ENCODE assay signal across 1 cellular context in the genomic region with DNA sequence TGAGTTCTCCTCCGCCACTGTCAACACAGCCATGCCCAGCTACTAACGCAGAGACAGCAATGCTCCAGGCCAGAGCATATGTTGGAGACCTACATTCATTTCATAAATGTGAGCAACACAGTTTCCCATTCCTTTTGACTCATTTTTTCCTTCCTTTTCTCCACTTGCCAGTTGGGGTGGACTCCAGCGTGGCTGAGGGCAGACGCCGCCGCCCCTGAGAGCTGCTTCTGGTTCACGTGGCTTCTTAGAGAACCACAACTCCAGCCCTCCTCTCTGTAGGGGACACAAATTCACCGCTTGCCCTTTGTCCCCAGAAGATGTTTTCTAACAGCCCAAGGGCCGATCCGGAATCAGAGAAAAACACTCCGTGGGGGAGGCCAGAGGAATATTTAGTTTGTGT.
TF ChIP-seq lines count a peak whose summit lies in the region.

No MANE protein-coding gene starts in this region.

TF ChIP-seq in GM23338, 12 proteins besides CTCF, POLR2A, EP300 and RAD21:
- no peak for TF ChIP-seq EZH2phosphoT487 (IDR thresholded peaks at IDR 0.05; ENCODE audit: unreplicated experiment)
- TF ChIP-seq, protein P1, sequence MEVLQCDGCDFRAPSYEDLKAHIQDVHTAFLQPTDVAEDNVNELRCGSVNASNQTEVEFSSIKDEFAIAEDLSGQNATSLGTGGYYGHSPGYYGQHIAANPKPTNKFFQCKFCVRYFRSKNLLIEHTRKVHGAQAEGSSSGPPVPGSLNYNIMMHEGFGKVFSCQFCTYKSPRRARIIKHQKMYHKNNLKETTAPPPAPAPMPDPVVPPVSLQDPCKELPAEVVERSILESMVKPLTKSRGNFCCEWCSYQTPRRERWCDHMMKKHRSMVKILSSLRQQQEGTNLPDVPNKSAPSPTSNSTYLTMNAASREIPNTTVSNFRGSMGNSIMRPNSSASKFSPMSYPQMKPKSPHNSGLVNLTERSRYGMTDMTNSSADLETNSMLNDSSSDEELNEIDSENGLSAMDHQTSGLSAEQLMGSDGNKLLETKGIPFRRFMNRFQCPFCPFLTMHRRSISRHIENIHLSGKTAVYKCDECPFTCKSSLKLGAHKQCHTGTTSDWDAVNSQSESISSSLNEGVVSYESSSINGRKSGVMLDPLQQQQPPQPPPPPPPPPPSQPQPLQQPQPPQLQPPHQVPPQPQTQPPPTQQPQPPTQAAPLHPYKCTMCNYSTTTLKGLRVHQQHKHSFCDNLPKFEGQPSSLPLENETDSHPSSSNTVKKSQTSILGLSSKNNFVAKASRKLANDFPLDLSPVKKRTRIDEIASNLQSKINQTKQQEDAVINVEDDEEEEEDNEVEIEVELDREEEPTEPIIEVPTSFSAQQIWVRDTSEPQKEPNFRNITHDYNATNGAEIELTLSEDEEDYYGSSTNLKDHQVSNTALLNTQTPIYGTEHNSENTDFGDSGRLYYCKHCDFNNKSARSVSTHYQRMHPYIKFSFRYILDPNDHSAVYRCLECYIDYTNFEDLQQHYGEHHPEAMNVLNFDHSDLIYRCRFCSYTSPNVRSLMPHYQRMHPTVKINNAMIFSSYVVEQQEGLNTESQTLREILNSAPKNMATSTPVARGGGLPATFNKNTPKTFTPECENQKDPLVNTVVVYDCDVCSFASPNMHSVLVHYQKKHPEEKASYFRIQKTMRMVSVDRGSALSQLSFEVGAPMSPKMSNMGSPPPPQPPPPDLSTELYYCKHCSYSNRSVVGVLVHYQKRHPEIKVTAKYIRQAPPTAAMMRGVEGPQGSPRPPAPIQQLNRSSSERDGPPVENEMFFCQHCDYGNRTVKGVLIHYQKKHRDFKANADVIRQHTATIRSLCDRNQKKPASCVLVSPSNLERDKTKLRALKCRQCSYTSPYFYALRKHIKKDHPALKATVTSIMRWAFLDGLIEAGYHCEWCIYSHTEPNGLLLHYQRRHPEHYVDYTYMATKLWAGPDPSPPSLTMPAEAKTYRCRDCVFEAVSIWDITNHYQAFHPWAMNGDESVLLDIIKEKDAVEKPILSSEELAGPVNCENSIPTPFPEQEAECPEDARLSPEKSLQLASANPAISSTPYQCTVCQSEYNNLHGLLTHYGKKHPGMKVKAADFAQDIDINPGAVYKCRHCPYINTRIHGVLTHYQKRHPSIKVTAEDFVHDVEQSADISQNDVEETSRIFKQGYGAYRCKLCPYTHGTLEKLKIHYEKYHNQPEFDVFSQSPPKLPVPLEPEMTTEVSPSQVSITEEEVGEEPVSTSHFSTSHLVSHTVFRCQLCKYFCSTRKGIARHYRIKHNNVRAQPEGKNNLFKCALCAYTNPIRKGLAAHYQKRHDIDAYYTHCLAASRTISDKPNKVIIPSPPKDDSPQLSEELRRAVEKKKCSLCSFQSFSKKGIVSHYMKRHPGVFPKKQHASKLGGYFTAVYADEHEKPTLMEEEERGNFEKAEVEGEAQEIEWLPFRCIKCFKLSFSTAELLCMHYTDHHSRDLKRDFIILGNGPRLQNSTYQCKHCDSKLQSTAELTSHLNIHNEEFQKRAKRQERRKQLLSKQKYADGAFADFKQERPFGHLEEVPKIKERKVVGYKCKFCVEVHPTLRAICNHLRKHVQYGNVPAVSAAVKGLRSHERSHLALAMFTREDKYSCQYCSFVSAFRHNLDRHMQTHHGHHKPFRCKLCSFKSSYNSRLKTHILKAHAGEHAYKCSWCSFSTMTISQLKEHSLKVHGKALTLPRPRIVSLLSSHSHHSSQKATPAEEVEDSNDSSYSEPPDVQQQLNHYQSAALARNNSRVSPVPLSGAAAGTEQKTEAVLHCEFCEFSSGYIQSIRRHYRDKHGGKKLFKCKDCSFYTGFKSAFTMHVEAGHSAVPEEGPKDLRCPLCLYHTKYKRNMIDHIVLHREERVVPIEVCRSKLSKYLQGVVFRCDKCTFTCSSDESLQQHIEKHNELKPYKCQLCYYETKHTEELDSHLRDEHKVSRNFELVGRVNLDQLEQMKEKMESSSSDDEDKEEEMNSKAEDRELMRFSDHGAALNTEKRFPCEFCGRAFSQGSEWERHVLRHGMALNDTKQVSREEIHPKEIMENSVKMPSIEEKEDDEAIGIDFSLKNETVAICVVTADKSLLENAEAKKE (CRISPR knock-in tag; IDR thresholded peaks at IDR 0.05) = no peak
- TF ChIP-seq, protein P2, sequence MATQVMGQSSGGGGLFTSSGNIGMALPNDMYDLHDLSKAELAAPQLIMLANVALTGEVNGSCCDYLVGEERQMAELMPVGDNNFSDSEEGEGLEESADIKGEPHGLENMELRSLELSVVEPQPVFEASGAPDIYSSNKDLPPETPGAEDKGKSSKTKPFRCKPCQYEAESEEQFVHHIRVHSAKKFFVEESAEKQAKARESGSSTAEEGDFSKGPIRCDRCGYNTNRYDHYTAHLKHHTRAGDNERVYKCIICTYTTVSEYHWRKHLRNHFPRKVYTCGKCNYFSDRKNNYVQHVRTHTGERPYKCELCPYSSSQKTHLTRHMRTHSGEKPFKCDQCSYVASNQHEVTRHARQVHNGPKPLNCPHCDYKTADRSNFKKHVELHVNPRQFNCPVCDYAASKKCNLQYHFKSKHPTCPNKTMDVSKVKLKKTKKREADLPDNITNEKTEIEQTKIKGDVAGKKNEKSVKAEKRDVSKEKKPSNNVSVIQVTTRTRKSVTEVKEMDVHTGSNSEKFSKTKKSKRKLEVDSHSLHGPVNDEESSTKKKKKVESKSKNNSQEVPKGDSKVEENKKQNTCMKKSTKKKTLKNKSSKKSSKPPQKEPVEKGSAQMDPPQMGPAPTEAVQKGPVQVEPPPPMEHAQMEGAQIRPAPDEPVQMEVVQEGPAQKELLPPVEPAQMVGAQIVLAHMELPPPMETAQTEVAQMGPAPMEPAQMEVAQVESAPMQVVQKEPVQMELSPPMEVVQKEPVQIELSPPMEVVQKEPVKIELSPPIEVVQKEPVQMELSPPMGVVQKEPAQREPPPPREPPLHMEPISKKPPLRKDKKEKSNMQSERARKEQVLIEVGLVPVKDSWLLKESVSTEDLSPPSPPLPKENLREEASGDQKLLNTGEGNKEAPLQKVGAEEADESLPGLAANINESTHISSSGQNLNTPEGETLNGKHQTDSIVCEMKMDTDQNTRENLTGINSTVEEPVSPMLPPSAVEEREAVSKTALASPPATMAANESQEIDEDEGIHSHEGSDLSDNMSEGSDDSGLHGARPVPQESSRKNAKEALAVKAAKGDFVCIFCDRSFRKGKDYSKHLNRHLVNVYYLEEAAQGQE (IDR thresholded peaks at IDR 0.05; ENCODE audit: unreplicated experiment) = no peak
- TF ChIP-seq ZNF114 (CRISPR knock-in tag; IDR thresholded peaks at IDR 0.05) = no peak
- no peak for TF ChIP-seq NANOG (IDR thresholded peaks at IDR 0.05; ENCODE audit: borderline replicate concordance)
- TF ChIP-seq POLR2AphosphoS5 (IDR thresholded peaks at IDR 0.05; ENCODE audit: low read depth) = no peak
- no peak for TF ChIP-seq JUNB (IDR thresholded peaks at IDR 0.05; ENCODE audit: unreplicated experiment)
- TF ChIP-seq STAT1 (IDR thresholded peaks at IDR 0.05; ENCODE audit: unreplicated experiment) = no peak
- no peak for TF ChIP-seq ZNF331 (CRISPR knock-in tag; IDR thresholded peaks at IDR 0.05; ENCODE audit: low read depth)
- no peak for TF ChIP-seq CREB1 (CRISPR knock-in tag; IDR thresholded peaks at IDR 0.05; ENCODE audit: low read depth)
- TF ChIP-seq EZH2 (IDR thresholded peaks at IDR 0.05; ENCODE audit: low read depth, unreplicated experiment) = no peak
- TF ChIP-seq, protein P3, sequence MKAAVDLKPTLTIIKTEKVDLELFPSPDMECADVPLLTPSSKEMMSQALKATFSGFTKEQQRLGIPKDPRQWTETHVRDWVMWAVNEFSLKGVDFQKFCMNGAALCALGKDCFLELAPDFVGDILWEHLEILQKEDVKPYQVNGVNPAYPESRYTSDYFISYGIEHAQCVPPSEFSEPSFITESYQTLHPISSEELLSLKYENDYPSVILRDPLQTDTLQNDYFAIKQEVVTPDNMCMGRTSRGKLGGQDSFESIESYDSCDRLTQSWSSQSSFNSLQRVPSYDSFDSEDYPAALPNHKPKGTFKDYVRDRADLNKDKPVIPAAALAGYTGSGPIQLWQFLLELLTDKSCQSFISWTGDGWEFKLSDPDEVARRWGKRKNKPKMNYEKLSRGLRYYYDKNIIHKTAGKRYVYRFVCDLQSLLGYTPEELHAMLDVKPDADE (IDR thresholded peaks at IDR 0.05) = no peak
